ENCODE assay signal across 8 cellular contexts in the genomic region with DNA sequence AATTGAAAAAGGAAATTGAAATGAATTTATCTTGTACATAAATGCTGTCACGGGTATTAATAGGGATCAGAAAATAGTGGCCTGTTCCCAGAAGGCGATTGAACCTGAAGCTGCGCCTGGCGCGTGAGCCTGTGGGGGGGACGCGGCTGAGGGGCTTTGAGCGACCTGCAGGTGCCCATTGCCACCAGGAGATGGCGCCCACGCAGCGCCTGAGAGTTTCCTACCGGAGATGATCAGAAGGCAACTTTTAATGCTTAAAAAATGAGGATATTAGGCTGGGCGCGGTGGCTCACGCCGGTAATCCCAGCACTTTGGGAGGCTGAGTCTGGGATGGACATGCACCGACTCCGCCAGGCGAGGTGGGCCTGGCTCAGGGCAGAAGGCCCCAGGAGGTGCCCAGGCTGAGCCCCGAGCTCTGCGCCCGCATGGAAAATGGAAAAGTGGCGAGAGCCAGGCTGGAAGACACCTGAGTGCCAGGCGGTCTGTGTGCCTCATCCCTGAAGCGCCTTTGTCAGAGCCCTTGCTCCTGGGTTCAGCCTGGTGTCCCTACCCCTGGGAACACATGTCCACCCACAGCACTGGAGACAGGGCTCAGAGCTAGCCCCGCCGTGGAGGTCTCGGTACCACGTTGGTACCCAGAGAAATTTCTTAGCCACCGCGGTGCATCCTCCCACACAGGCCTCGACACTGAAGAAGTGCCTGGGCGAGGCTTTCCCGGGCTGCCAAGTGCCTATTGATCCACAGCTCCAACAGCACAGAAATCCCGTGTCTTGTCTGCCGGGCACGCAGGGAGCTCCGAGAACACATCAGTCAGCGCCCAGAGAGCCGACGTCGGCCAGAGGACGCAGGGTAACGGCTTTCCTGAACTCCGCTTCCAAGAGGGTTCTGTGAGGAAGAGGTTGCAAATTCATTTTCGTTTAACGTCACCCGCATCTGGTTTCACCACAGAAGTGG.
A peak's percentile ranks its signal among the peaks of the same experiment; 100 is the strongest.
DNase-seq lines count a peak whose midpoint lies in the region; ATAC-seq and TF ChIP-seq lines count a peak whose summit lies in the region.

No MANE protein-coding gene starts in this region.

- H3K27me3 Mint-ChIP-seq in mesothelial cell of epicardium (ENCODE audit: low read depth): no peaks in the 10 kb centered on the region

- H3K27ac Mint-ChIP-seq in mesothelial cell of epicardium: no peak overlapping the region
- H3K27ac Mint-ChIP-seq in stimulated activated effector memory CD8-positive, alpha-beta T cell treated with anti-CD3 and anti-CD28 coated beads, Interleukin-12 subunit alpha, Interleukin-12 subunit beta, amount 100 ng/mL, for 72 hours: no peak overlapping the region

- DNase-seq in NK-92 treated with Interleukin-12 subunit alpha and Interleukin-12 subunit beta, amount 100 ng/mL, for 24 hours (lab: John Stamatoyannopoulos, UW): peak; percentile 12
- DNase-seq in NK-92 (lab: John Stamatoyannopoulos, UW; ENCODE audit: unreplicated experiment) (no peak), NCI-H2171 (lab: John Stamatoyannopoulos, UW) (peak; percentile 7), mesothelial cell of epicardium (ENCODE audit: low spot score in 2 of 2, unreplicated experiment in 2 of 2) (peak; percentile 56 to 84)
- DNase-seq in activated CD4-positive, alpha-beta T cell treated with anti-CD3 and anti-CD28 coated beads, Interleukin-2, amount 50 U/mL, for 4 hours: peak; percentile 36 to 42
- peak; percentile 39 for DNase-seq in effector CD8-positive, alpha-beta T cell (lab: John Stamatoyannopoulos, UW)
- peak; percentile 44 to 76 for DNase-seq in stimulated activated effector memory CD8-positive, alpha-beta T cell treated with anti-CD3 and anti-CD28 coated beads, Interleukin-12 subunit alpha, Interleukin-12 subunit beta, amount 100 ng/mL, for 72 hours (ENCODE audit: low spot score in 2 of 2)

- H3K4me3 Mint-ChIP-seq in mesothelial cell of epicardium: no peak overlapping the region
- H3K4me3 Mint-ChIP-seq in stimulated activated effector memory CD8-positive, alpha-beta T cell treated with anti-CD3 and anti-CD28 coated beads, Interleukin-12 subunit alpha, Interleukin-12 subunit beta, amount 100 ng/mL, for 72 hours: no peak overlapping the region

- H3K36me3 Mint-ChIP-seq in mesothelial cell of epicardium: peaks cover 15% of the 10 kb centered on the region
- H3K36me3 Mint-ChIP-seq in stimulated activated effector memory CD8-positive, alpha-beta T cell treated with anti-CD3 and anti-CD28 coated beads, Interleukin-12 subunit alpha, Interleukin-12 subunit beta, amount 100 ng/mL, for 72 hours: no peaks in the 10 kb centered on the region

- no peaks in the 10 kb centered on the region for H3K9me3 Mint-ChIP-seq in mesothelial cell of epicardium
- H3K9me3 Mint-ChIP-seq in stimulated activated effector memory CD8-positive, alpha-beta T cell treated with anti-CD3 and anti-CD28 coated beads, Interleukin-12 subunit alpha, Interleukin-12 subunit beta, amount 100 ng/mL, for 72 hours: no peaks in the 10 kb centered on the region

- ATAC-seq in stimulated activated effector memory CD8-positive, alpha-beta T cell treated with anti-CD3 and anti-CD28 coated beads, Interleukin-12 subunit alpha, Interleukin-12 subunit beta, amount 100 ng/mL, for 72 hours: peak; percentile 49
- no peak for ATAC-seq in GM19035 (IDR thresholded peaks at IDR 0.05; ENCODE audit: unreplicated experiment)

- H3K4me1 Mint-ChIP-seq in mesothelial cell of epicardium: peaks cover 2% of the 10 kb centered on the region
- H3K4me1 Mint-ChIP-seq in stimulated activated effector memory CD8-positive, alpha-beta T cell treated with anti-CD3 and anti-CD28 coated beads, Interleukin-12 subunit alpha, Interleukin-12 subunit beta, amount 100 ng/mL, for 72 hours: peaks cover 11% of the 10 kb centered on the region

- TF ChIP-seq CTCF in mesothelial cell of epicardium (IDR thresholded peaks at IDR 0.05; ENCODE audit: unreplicated experiment): peak; percentile 82
